ENCODE assay signal across 12 cellular contexts in genomic region chr12:125220404-125221273, GRCh38. TPM values are rescaled to one million over a fixed set of nuclear protein-coding genes. Genes with fewer than 3 reads are reported as not detected.
A peak's percentile ranks its signal among the peaks of the same experiment; 100 is the strongest.
DNase-seq lines count a peak whose midpoint lies in the region; ATAC-seq and TF ChIP-seq lines count a peak whose summit lies in the region.
"Had no signal": no experiment of that assay in that cellular context is flagged by ENCODE, and none has a peak within 500 bp of the region (broad histone marks: within the 10 kb centered on the region; RNA-seq: fewer than 3 reads in every experiment).

No MANE protein-coding gene starts in this region.

- H3K36me3 Mint-ChIP-seq in osteocyte (ENCODE audit: unreplicated experiment): no peaks in the 10 kb centered on the region
- H3K36me3 Mint-ChIP-seq: type B pancreatic cell had no signal

- peak overlapping the region; percentile 50 for H3K27ac ChIP-seq in angular gyrus (ENCODE audit: low read depth, low read length)

- H3K27ac Mint-ChIP-seq in osteocyte (ENCODE audit: unreplicated experiment): no peak overlapping the region
- H3K27ac Mint-ChIP-seq: type B pancreatic cell had no signal

- no peaks in the 10 kb centered on the region for H3K9me3 Mint-ChIP-seq in osteocyte (ENCODE audit: unreplicated experiment)
- H3K9me3 Mint-ChIP-seq: type B pancreatic cell had no signal

- no peak for TF ChIP-seq CTCF in osteocyte (IDR thresholded peaks at IDR 0.05)

- H3K4me3 Mint-ChIP-seq in osteocyte (ENCODE audit: unreplicated experiment): no peak overlapping the region
- H3K4me3 Mint-ChIP-seq: type B pancreatic cell had no signal

- DNase-seq in SHP77 (lab: John Stamatoyannopoulos, UW): peak; percentile 42 to 49
- no peak for DNase-seq in SHP77 treated with DMSO at 0.1 percent for 48 hours (lab: John Stamatoyannopoulos, UW)
- peak; percentile 27 for DNase-seq in NCI-H2029 (lab: John Stamatoyannopoulos, UW)
- DNase-seq in stimulated activated CD8-positive, alpha-beta memory T cell treated with anti-CD3 and anti-CD28 coated beads, Interleukin-4, amount 100 ng/mL, for 48 hours: peak; percentile 24
- no peak for DNase-seq in left cardiac atrium
- no peak for DNase-seq in osteocyte (ENCODE audit: extremely low spot score, unreplicated experiment)
- DNase-seq: activated CD4-positive, alpha-beta T cell treated with anti-CD3 and anti-CD28 coated beads for 4 hours; activated naive CD4-positive, alpha-beta T cell had no signal

- intact Hi-C loops in left cardiac atrium (cut with DNase I): no loop called here

- H3K27me3 Mint-ChIP-seq in osteocyte (ENCODE audit: unreplicated experiment): no peaks in the 10 kb centered on the region

- no peaks in the 10 kb centered on the region for H3K4me1 Mint-ChIP-seq in osteocyte (ENCODE audit: unreplicated experiment)

- ATAC-seq in left cardiac atrium (no peak), GM21737 (IDR thresholded peaks at IDR 0.05; ENCODE audit: unreplicated experiment) (no peak)
- ATAC-seq: sciatic nerve had no signal

RNA-seq across cellular contexts. Expression of gene TMEM132B, which starts 34.5 kb away (rescaled TPM):
- total RNA-seq in left cardiac atrium (1 to 10 TPM; 2.4 to 2.8 TPM), osteocyte (0.35 and 0.42 TPM in 2 replicates)

Comparison
In these comparisons a context has a peak if more than half of its experiments do, and no peak if none do; other contexts are left out.
1. DNase-seq: peak in SHP77 (2 of 2), NCI-H2029 (single experiment) and stimulated activated CD8-positive, alpha-beta memory T cell treated with anti-CD3 and anti-CD28 coated beads, Interleukin-4, amount 100 ng/mL, for 48 hours (single experiment); none in SHP77 treated with DMSO at 0.1 percent for 48 hours (single experiment), left cardiac atrium (single experiment) and osteocyte (single experiment).